Comparison of ENCODE assay signal across 2 cellular contexts in genomic region chr17:35731239-35731931, GRCh38.
A peak's percentile ranks its signal among the peaks of the same experiment; 100 is the strongest.
TF ChIP-seq lines count a peak whose summit lies in the region.

Gene RASL10B, plus strand, starts transcription at chr17:35731639. Its CDS starts 3,546 bp downstream, at chr17:35735185.

TF ChIP-seq in Ishikawa, 13 proteins besides CTCF, POLR2A, EP300 and RAD21:
- peak; percentile 39; the same call in 1 of the 2 replicates for TF ChIP-seq MAX (IDR thresholded peaks at IDR 0.05)
- TF ChIP-seq TEAD4 (IDR thresholded peaks at IDR 0.05): peak; percentile 74
- no peak for TF ChIP-seq USF1 (IDR thresholded peaks at IDR 0.05)
- peak; percentile 85 for TF ChIP-seq EGR1 (IDR thresholded peaks at IDR 0.05)

TF ChIP-seq in H1, 55 proteins besides CTCF, POLR2A, EP300 and RAD21:
- TF ChIP-seq FOSL1 (IDR thresholded peaks at IDR 0.05; ENCODE audit: insufficient read depth, low read depth, low read length): peak; percentile 94
- TF ChIP-seq PHF8 (conservative IDR thresholded peaks at IDR 0.05; ENCODE audit: low read depth, low read length): peak; percentile 60
- no peak for TF ChIP-seq CREB1 (IDR thresholded peaks at IDR 0.05)
- TF ChIP-seq MAX (IDR thresholded peaks at IDR 0.05): 0 out of 2 replicates have a peak, but pooled peaks have one; percentile 31
- 0 out of 2 replicates have a peak, but pooled peaks have one; percentile 35 for TF ChIP-seq SP1 (IDR thresholded peaks at IDR 0.05; ENCODE audit: low read depth, low read length)
- 0 out of 4 replicates have a peak, but pooled peaks of 1 of the 2 experiments have one; percentile 27 for TF ChIP-seq HDAC2 (IDR thresholded peaks at IDR 0.05; ENCODE audit: borderline replicate concordance in 1 of 2, low read depth in 2 of 2, low read length in 2 of 2)
- TF ChIP-seq RBBP5 (IDR thresholded peaks at IDR 0.05; ENCODE audit: borderline replicate concordance, low read depth, low read length): 0 out of 2 replicates have a peak, but pooled peaks have one; percentile 53
- no peak for TF ChIP-seq TBP (IDR thresholded peaks at IDR 0.05; ENCODE audit: low read depth, low read length)
- TF ChIP-seq POLR2AphosphoS5 (IDR thresholded peaks at IDR 0.05; ENCODE audit: low read depth, low read length): peak; percentile 27; the same call in 1 of the 2 replicates
- TF ChIP-seq EGR1 (IDR thresholded peaks at IDR 0.05; ENCODE audit: borderline replicate concordance, low read depth, low read length): peak; percentile 85; the same call in 1 of the 2 replicates
- peak; percentile 73 for TF ChIP-seq TEAD4 (IDR thresholded peaks at IDR 0.05; ENCODE audit: low read depth, low read length)
- peak; percentile 62 for TF ChIP-seq KDM4A (IDR thresholded peaks at IDR 0.05; ENCODE audit: low read depth, low read length, severe bottlenecking)
- TF ChIP-seq CHD1 (IDR thresholded peaks at IDR 0.05; ENCODE audit: low read depth, low read length): no peak
- no peak for TF ChIP-seq SIRT6 (IDR thresholded peaks at IDR 0.05; ENCODE audit: low read length)
- no peak for TF ChIP-seq BACH1 (IDR thresholded peaks at IDR 0.05; ENCODE audit: low read length)
- peak; percentile 20 to 50; a peak in 2 of 4 replicates for TF ChIP-seq SIN3A (conservative IDR thresholded peaks at IDR 0.05 in 1 of 2, IDR thresholded peaks at IDR 0.05 in 1 of 2; ENCODE audit: low read depth in 1 of 2, low read length in 2 of 2)
- no peak for TF ChIP-seq GABPA (IDR thresholded peaks at IDR 0.05; ENCODE audit: borderline replicate concordance, insufficient read depth, low read length)
- no peak for TF ChIP-seq NANOG (IDR thresholded peaks at IDR 0.05; ENCODE audit: insufficient read depth, low read depth, low read length, poor library complexity, severe bottlenecking)
- no peak for TF ChIP-seq SIX5 (IDR thresholded peaks at IDR 0.05; ENCODE audit: low read depth, low read length)
- no peak for TF ChIP-seq ASH2L (IDR thresholded peaks at IDR 0.05; ENCODE audit: low read length)
- no peak for TF ChIP-seq TAF7 (optimal IDR thresholded peaks at IDR 0.05; ENCODE audit: borderline replicate concordance, low read depth, low read length)
- TF ChIP-seq MAFK (IDR thresholded peaks at IDR 0.05; ENCODE audit: low read depth, low read length): no peak
- no peak for TF ChIP-seq HDAC6 (IDR thresholded peaks at IDR 0.05; ENCODE audit: low read depth, low read length)
- no peak for TF ChIP-seq CBX8 (IDR thresholded peaks at IDR 0.05; ENCODE audit: borderline replicate concordance, low read depth, low read length)
